2 cellular contexts compared by ENCODE assay signal in the genomic region with DNA sequence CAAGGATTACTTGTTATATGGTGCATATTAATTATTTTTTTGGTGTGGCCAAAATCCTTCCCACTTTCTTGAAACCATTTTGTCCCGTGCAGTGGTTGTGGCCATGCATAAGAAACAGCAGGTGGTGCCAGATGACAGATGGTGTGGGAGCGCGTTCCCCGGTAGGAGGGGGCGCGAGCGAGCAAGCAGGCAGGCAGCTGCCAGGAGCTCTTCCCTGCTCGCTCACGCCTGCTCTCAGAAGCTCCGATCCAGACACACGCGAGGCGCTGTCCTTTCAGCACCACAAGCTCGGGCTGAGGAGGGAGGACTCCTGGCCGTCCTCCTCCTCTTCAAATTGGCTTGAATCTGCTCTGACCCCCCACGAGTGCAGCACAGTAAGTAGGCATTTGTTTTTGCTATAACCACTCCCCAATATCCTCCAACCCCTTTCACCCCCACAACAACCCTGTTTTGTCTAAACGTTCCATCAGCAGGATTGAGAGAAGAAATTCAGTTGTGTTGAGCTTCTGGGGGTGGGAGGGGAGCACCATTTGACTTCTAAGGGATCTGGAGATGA.
TF ChIP-seq lines count a peak whose summit lies in the region.

A gene (plus strand): TSS at position 237 of the 556 bp plus-strand sequence. CDS start 1,050 bp downstream, outside the sequence.

TF ChIP-seq in GM12891, 5 proteins besides CTCF, POLR2A, EP300 and RAD21 (continued from another document):
- TF ChIP-seq SPI1 (IDR thresholded peaks at IDR 0.05; ENCODE audit: low read depth, low read length): no peak

TF ChIP-seq in H1, 55 proteins besides CTCF, POLR2A, EP300 and RAD21 (continued from another document):
- TF ChIP-seq TAF1 (IDR thresholded peaks at IDR 0.05; ENCODE audit: low read depth, low read length) (no peak), TCF12 (IDR thresholded peaks at IDR 0.05; ENCODE audit: low read depth, low read length) (0 out of 2 replicates have a peak, but pooled peaks have one; percentile 25), SIN3A (conservative IDR thresholded peaks at IDR 0.05 in 1 of 2, IDR thresholded peaks at IDR 0.05 in 1 of 2; ENCODE audit: low read depth in 1 of 2, low read length in 2 of 2) (peak; percentile 94 to 96), TAF7 (optimal IDR thresholded peaks at IDR 0.05; ENCODE audit: borderline replicate concordance, low read depth, low read length) (no peak), ASH2L (IDR thresholded peaks at IDR 0.05; ENCODE audit: low read length) (no peak), NRF1 (IDR thresholded peaks at IDR 0.05; ENCODE audit: low read depth, low read length) (no peak), NANOG (IDR thresholded peaks at IDR 0.05; ENCODE audit: insufficient read depth, low read depth, low read length, poor library complexity, severe bottlenecking) (no peak), BCL11A (IDR thresholded peaks at IDR 0.05; ENCODE audit: low read depth in 2 of 2, low read length in 2 of 2) (no peak), SAP30 (IDR thresholded peaks at IDR 0.05; ENCODE audit: insufficient read depth, insufficient replicate concordance, low read length) (peak; percentile 71), CHD1 (IDR thresholded peaks at IDR 0.05; ENCODE audit: low read depth, low read length) (no peak), BRCA1 (IDR thresholded peaks at IDR 0.05; ENCODE audit: low read depth, low read length) (no peak), KDM5A (IDR thresholded peaks at IDR 0.05; ENCODE audit: low read length) (no peak), CREB1 (IDR thresholded peaks at IDR 0.05) (peak; percentile 66; the same call in 1 of the 2 replicates), KDM1A (IDR thresholded peaks at IDR 0.05; ENCODE audit: borderline replicate concordance, low read length) (no peak), KDM4A (IDR thresholded peaks at IDR 0.05; ENCODE audit: low read depth, low read length, severe bottlenecking) (no peak), CEBPB (IDR thresholded peaks at IDR 0.05; ENCODE audit: low read depth, low read length) (no peak), GABPA (IDR thresholded peaks at IDR 0.05; ENCODE audit: borderline replicate concordance, insufficient read depth, low read length) (no peak; the same call in 1 of the 2 replicates), CTBP2 (IDR thresholded peaks at IDR 0.05; ENCODE audit: borderline replicate concordance, insufficient read depth, insufficient read length, low read length) (no peak), JUN (IDR thresholded peaks at IDR 0.05; ENCODE audit: low read depth, low read length) (no peak), TEAD4 (IDR thresholded peaks at IDR 0.05; ENCODE audit: low read depth, low read length) (0 out of 2 replicates have a peak, but pooled peaks have one; percentile 4), GTF2F1 (IDR thresholded peaks at IDR 0.05; ENCODE audit: borderline replicate concordance, low read depth, low read length) (no peak), SIRT6 (IDR thresholded peaks at IDR 0.05; ENCODE audit: low read length) (no peak), BACH1 (IDR thresholded peaks at IDR 0.05; ENCODE audit: low read length) (no peak), HDAC2 (IDR thresholded peaks at IDR 0.05; ENCODE audit: borderline replicate concordance in 1 of 2, low read depth in 2 of 2, low read length in 2 of 2) (peak in 1 of 2 experiments; percentile 48; a peak in 1 of 4 replicates), CHD2 (IDR thresholded peaks at IDR 0.05; ENCODE audit: low read length) (no peak), RBBP5 (IDR thresholded peaks at IDR 0.05; ENCODE audit: borderline replicate concordance, low read depth, low read length) (no peak), ZNF274 (IDR thresholded peaks at IDR 0.05; ENCODE audit: borderline replicate concordance, extremely low read depth, low read length) (no peak), FOSL1 (IDR thresholded peaks at IDR 0.05; ENCODE audit: insufficient read depth, low read depth, low read length) (no peak), RFX5 (IDR thresholded peaks at IDR 0.05; ENCODE audit: borderline replicate concordance, low read depth, low read length) (no peak), SIX5 (IDR thresholded peaks at IDR 0.05; ENCODE audit: low read depth, low read length) (no peak), TBP (IDR thresholded peaks at IDR 0.05; ENCODE audit: low read depth, low read length) (no peak; the same call in 1 of the 2 replicates)
- TF ChIP-seq, protein P1, sequence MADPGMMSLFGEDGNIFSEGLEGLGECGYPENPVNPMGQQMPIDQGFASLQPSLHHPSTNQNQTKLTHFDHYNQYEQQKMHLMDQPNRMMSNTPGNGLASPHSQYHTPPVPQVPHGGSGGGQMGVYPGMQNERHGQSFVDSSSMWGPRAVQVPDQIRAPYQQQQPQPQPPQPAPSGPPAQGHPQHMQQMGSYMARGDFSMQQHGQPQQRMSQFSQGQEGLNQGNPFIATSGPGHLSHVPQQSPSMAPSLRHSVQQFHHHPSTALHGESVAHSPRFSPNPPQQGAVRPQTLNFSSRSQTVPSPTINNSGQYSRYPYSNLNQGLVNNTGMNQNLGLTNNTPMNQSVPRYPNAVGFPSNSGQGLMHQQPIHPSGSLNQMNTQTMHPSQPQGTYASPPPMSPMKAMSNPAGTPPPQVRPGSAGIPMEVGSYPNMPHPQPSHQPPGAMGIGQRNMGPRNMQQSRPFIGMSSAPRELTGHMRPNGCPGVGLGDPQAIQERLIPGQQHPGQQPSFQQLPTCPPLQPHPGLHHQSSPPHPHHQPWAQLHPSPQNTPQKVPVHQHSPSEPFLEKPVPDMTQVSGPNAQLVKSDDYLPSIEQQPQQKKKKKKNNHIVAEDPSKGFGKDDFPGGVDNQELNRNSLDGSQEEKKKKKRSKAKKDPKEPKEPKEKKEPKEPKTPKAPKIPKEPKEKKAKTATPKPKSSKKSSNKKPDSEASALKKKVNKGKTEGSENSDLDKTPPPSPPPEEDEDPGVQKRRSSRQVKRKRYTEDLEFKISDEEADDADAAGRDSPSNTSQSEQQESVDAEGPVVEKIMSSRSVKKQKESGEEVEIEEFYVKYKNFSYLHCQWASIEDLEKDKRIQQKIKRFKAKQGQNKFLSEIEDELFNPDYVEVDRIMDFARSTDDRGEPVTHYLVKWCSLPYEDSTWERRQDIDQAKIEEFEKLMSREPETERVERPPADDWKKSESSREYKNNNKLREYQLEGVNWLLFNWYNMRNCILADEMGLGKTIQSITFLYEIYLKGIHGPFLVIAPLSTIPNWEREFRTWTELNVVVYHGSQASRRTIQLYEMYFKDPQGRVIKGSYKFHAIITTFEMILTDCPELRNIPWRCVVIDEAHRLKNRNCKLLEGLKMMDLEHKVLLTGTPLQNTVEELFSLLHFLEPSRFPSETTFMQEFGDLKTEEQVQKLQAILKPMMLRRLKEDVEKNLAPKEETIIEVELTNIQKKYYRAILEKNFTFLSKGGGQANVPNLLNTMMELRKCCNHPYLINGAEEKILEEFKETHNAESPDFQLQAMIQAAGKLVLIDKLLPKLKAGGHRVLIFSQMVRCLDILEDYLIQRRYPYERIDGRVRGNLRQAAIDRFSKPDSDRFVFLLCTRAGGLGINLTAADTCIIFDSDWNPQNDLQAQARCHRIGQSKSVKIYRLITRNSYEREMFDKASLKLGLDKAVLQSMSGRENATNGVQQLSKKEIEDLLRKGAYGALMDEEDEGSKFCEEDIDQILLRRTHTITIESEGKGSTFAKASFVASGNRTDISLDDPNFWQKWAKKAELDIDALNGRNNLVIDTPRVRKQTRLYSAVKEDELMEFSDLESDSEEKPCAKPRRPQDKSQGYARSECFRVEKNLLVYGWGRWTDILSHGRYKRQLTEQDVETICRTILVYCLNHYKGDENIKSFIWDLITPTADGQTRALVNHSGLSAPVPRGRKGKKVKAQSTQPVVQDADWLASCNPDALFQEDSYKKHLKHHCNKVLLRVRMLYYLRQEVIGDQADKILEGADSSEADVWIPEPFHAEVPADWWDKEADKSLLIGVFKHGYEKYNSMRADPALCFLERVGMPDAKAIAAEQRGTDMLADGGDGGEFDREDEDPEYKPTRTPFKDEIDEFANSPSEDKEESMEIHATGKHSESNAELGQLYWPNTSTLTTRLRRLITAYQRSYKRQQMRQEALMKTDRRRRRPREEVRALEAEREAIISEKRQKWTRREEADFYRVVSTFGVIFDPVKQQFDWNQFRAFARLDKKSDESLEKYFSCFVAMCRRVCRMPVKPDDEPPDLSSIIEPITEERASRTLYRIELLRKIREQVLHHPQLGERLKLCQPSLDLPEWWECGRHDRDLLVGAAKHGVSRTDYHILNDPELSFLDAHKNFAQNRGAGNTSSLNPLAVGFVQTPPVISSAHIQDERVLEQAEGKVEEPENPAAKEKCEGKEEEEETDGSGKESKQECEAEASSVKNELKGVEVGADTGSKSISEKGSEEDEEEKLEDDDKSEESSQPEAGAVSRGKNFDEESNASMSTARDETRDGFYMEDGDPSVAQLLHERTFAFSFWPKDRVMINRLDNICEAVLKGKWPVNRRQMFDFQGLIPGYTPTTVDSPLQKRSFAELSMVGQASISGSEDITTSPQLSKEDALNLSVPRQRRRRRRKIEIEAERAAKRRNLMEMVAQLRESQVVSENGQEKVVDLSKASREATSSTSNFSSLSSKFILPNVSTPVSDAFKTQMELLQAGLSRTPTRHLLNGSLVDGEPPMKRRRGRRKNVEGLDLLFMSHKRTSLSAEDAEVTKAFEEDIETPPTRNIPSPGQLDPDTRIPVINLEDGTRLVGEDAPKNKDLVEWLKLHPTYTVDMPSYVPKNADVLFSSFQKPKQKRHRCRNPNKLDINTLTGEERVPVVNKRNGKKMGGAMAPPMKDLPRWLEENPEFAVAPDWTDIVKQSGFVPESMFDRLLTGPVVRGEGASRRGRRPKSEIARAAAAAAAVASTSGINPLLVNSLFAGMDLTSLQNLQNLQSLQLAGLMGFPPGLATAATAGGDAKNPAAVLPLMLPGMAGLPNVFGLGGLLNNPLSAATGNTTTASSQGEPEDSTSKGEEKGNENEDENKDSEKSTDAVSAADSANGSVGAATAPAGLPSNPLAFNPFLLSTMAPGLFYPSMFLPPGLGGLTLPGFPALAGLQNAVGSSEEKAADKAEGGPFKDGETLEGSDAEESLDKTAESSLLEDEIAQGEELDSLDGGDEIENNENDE (IDR thresholded peaks at IDR 0.05; ENCODE audit: insufficient replicate concordance, low read length): no peak
- TF ChIP-seq, protein P2, sequence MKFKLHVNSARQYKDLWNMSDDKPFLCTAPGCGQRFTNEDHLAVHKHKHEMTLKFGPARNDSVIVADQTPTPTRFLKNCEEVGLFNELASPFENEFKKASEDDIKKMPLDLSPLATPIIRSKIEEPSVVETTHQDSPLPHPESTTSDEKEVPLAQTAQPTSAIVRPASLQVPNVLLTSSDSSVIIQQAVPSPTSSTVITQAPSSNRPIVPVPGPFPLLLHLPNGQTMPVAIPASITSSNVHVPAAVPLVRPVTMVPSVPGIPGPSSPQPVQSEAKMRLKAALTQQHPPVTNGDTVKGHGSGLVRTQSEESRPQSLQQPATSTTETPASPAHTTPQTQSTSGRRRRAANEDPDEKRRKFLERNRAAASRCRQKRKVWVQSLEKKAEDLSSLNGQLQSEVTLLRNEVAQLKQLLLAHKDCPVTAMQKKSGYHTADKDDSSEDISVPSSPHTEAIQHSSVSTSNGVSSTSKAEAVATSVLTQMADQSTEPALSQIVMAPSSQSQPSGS (IDR thresholded peaks at IDR 0.05; ENCODE audit: low read length): no peak
- TF ChIP-seq, protein P3, sequence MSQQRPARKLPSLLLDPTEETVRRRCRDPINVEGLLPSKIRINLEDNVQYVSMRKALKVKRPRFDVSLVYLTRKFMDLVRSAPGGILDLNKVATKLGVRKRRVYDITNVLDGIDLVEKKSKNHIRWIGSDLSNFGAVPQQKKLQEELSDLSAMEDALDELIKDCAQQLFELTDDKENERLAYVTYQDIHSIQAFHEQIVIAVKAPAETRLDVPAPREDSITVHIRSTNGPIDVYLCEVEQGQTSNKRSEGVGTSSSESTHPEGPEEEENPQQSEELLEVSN (IDR thresholded peaks at IDR 0.05): no peak
- TF ChIP-seq, protein P4, sequence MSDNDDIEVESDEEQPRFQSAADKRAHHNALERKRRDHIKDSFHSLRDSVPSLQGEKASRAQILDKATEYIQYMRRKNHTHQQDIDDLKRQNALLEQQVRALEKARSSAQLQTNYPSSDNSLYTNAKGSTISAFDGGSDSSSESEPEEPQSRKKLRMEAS (IDR thresholded peaks at IDR 0.05): peak; percentile 86
TF ChIP-seq in H1: peak in this region for 7.
